11 cellular contexts compared by ENCODE assay signal in genomic region chr12:132587781-132588180, GRCh38. TPM values are rescaled to one million over a fixed set of nuclear protein-coding genes. Genes with fewer than 3 reads are reported as not detected.
"Had no signal": no experiment of that assay in that cellular context is flagged by ENCODE, and none has a peak within 500 bp of the region (broad histone marks: within the 10 kb centered on the region; RNA-seq: fewer than 3 reads in every experiment).

No MANE protein-coding gene starts in this region.

- H3K4me3 ChIP-seq: GM23338 had no signal

- H3K27ac ChIP-seq: HL-60, KMS-11 had no signal

- H2AFZ ChIP-seq: GM23338 had no signal

- H3K9ac ChIP-seq: KMS-11 had no signal

- FAIRE-seq: H54 had no signal

- DNase-seq: H9, HCEC 1CT, IMR-90, Karpas-422, KBM-7 had no signal

- H3K4me2 ChIP-seq: GM23338, KMS-11 had no signal

- ATAC-seq: GM23338 had no signal

RNA-seq across cellular contexts. Expression of gene LRCOL1, which starts 22.6 kb away (rescaled TPM):
- total RNA-seq: H9, HT1080, IMR-90, LHCN-M2 had no signal
- polyA plus RNA-seq: GM23338 had no signal

RNA-seq across cellular contexts. Expression of gene P2RX2, which starts 30.8 kb away (rescaled TPM):
- total RNA-seq: HT1080, IMR-90, LHCN-M2 had no signal
- polyA plus RNA-seq: IMR-90 had no signal
